Comparison of ENCODE assay signal across 8 cellular contexts in the genomic region with DNA sequence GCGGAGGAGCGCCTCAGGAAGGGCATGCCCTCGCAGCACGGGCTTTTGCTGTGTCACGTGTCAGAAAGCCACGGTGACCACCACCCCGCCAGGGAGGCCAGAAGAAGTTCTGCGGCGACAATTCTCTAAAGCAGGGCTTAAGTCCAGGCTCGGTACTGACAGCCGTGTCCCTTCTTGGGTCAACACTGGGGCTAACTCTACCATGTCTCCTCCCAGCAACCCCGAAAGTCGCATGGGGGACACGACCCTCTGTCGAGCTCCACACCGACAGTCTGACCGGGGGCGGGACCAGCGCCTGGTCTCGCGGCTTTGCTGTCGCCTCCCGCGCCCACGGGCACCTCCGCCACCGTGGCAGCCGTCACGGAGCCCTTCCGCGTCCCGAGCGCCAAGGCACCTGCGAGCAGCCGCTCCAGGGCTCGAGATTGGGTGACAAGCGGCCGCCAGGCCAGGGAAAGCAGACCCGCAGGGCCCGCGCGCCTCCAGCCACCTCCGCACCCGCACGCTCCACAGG.
DNase-seq lines count a peak whose midpoint lies in the region; ATAC-seq and TF ChIP-seq lines count a peak whose summit lies in the region.

No MANE protein-coding gene starts in this region.

- in situ Hi-C loops in astrocyte of the spinal cord (cut with HindIII; ENCODE audit: low sequenced_read_pairs) = no loop called here

- ATAC-seq in GM18868 (IDR thresholded peaks at IDR 0.05; ENCODE audit: unreplicated experiment) = peak; percentile 3
- ATAC-seq in HG03097 (IDR thresholded peaks at IDR 0.05; ENCODE audit: low FRiP score, unreplicated experiment) = peak; percentile 11
- ATAC-seq in RWPE2 (ENCODE audit: low read depth) = peak; percentile 6

- H3K27me3 ChIP-seq in RWPE2 (ENCODE audit: insufficient read depth, poor library complexity, severe bottlenecking) (no peaks in the 10 kb centered on the region), iPS-18a (ENCODE audit: control insufficient read depth, insufficient read depth, low read length) (peaks cover 18% of the 10 kb centered on the region)

- H3K27ac ChIP-seq in RWPE2 (ENCODE audit: poor library complexity, severe bottlenecking) (peak overlapping the region; percentile 90), iPS-18a (ENCODE audit: low read length) (no peak overlapping the region), skin epidermis (peak overlapping the region; percentile 60 to 97 (median 88))

- H3K9me3 ChIP-seq in RWPE2 (ENCODE audit: severe bottlenecking) = no peaks in the 10 kb centered on the region
- no peaks in the 10 kb centered on the region for H3K9me3 ChIP-seq in iPS-18a (ENCODE audit: control insufficient read depth, low read depth, low read length)

- TF ChIP-seq CTCF in AG10803 (conservative IDR thresholded peaks at IDR 0.05; ENCODE audit: low read length) = no peak
- no peak for TF ChIP-seq CTCF in RWPE2 (IDR thresholded peaks at IDR 0.05; ENCODE audit: poor library complexity, severe bottlenecking)
- TF ChIP-seq CTCF in astrocyte of the spinal cord (IDR thresholded peaks at IDR 0.05; ENCODE audit: low read depth, low read length) = no peak

- peaks cover 14% of the 10 kb centered on the region for H3K4me1 ChIP-seq in RWPE2 (ENCODE audit: insufficient read depth, poor library complexity, severe bottlenecking)
- peaks cover 19% of the 10 kb centered on the region for H3K4me1 ChIP-seq in iPS-18a (ENCODE audit: control insufficient read depth, low read depth, low read length)

- H3K9ac ChIP-seq in iPS-18a (ENCODE audit: low read length) = peak overlapping the region; percentile 86

- no peaks in the 10 kb centered on the region for H3K36me3 ChIP-seq in RWPE2 (ENCODE audit: low read depth)
- no peaks in the 10 kb centered on the region for H3K36me3 ChIP-seq in iPS-18a (ENCODE audit: control insufficient read depth, low read depth, low read length)

- peak; percentile 40 for DNase-seq in AG10803 (ENCODE audit: low read depth)
- DNase-seq in RWPE2 (ENCODE audit: low spot score) = no peak
- peak; percentile 28 for DNase-seq in astrocyte of the spinal cord (ENCODE audit: low read depth, low spot score)
- no peak for DNase-seq in GDM1 (lab: John Stamatoyannopoulos, UW)

- H3K4me3 ChIP-seq in AG10803 (ENCODE audit: low read length) = peak overlapping the region; percentile 88
- peak overlapping the region; percentile 79 for H3K4me3 ChIP-seq in RWPE2 (ENCODE audit: severe bottlenecking)
- peak overlapping the region; percentile 75 for H3K4me3 ChIP-seq in astrocyte of the spinal cord (ENCODE audit: low read depth, low read length)
- peak overlapping the region; percentile 63 for H3K4me3 ChIP-seq in iPS-18a (ENCODE audit: low read length)
- peak overlapping the region; percentile 68 to 96 (median 91) for H3K4me3 ChIP-seq in skin epidermis

Comparison
In these comparisons a context has a peak if more than half of its experiments do, and no peak if none do; other contexts are left out.
1. DNase-seq: peak in AG10803 (single experiment) and astrocyte of the spinal cord (single experiment); none in RWPE2 (single experiment) and GDM1 (single experiment).
2. Peak in every context shown above with its lines, with median percentiles within 50 percentile points of each other: H3K4me3 ChIP-seq and ATAC-seq.